ENCODE assay signal across 9 cellular contexts in the genomic region with DNA sequence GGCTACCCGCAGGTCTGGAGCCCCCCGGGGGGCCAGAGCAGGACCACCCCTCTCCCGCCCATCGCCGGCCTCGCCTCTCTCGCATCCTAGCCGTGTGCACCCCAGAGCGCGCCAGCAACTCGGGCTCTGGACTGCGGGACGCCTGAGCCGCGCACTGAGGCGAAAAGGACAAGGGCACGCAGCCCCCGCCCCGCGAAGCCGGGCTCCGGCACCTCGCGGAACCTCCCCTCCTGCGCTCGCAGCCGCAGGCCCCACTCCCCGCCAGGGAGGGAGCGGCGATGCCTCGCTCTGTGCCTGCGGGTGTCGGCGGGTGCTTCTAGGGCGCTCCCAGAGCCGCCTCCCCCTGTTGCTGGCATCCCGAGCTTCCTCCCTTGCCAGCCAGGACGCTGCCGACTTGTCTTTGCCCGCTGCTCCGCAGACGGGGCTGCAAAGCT. TPM values are rescaled to one million over a fixed set of nuclear protein-coding genes. Genes with fewer than 3 reads are reported as not detected.
DNase-seq lines count a peak whose midpoint lies in the region; ATAC-seq, FAIRE-seq and TF ChIP-seq lines count a peak whose summit lies in the region.
"Had no signal": no experiment of that assay in that cellular context is flagged by ENCODE, and none has a peak within 500 bp of the region (broad histone marks: within the 10 kb centered on the region; RNA-seq: fewer than 3 reads in every experiment).

ITGB8 (plus strand) TSS at position 104 of the 434 bp plus-strand sequence. CDS start 907 bp downstream, outside the sequence.

- H3K36me3 Mint-ChIP-seq in activated CD4-positive, alpha-beta memory T cell treated with anti-CD3 and anti-CD28 coated beads for 36 hours: no peaks in the 10 kb centered on the region
- H3K36me3 Mint-ChIP-seq in osteocyte (ENCODE audit: unreplicated experiment): no peaks in the 10 kb centered on the region

- H3K27ac Mint-ChIP-seq in activated CD4-positive, alpha-beta memory T cell treated with anti-CD3 and anti-CD28 coated beads for 36 hours: no peak within 1 kb of the TSS
- peak within 1 kb of the TSS; percentile 98 for H3K27ac Mint-ChIP-seq in osteocyte (ENCODE audit: unreplicated experiment)

- H3K9me3 Mint-ChIP-seq in activated CD4-positive, alpha-beta memory T cell treated with anti-CD3 and anti-CD28 coated beads for 36 hours: no peaks in the 10 kb centered on the region
- H3K9me3 Mint-ChIP-seq in osteocyte (ENCODE audit: unreplicated experiment): no peaks in the 10 kb centered on the region

- peak; percentile 36 for DNase-seq in NCI-H2107 (lab: John Stamatoyannopoulos, UW)
- no peak for DNase-seq in NCI-H2107 treated with DMSO at 0.1 percent for 48 hours (lab: John Stamatoyannopoulos, UW; ENCODE audit: unreplicated experiment)
- DNase-seq in HTR-8/SVneo (ENCODE audit: insufficient read length, low spot score): peak; percentile 19
- no peak for DNase-seq in activated CD4-positive, alpha-beta memory T cell treated with anti-CD3 and anti-CD28 coated beads for 36 hours
- DNase-seq in germinal center (ENCODE audit: low spot score): peak; percentile 52
- DNase-seq in osteocyte (ENCODE audit: extremely low spot score, unreplicated experiment): peak; percentile 86
- DNase-seq in cortex of kidney (lab: John Stamatoyannopoulos, UW): no peak

- no peak for FAIRE-seq in HTR-8/SVneo (lab: Jason Lieb, UNC)
- FAIRE-seq: G401.6 had no signal

- peak; percentile 27 for ATAC-seq in GM21528 (IDR thresholded peaks at IDR 0.05; ENCODE audit: low FRiP score, unreplicated experiment)

- peaks cover 30% of the 10 kb centered on the region for H3K27me3 Mint-ChIP-seq in activated CD4-positive, alpha-beta memory T cell treated with anti-CD3 and anti-CD28 coated beads for 36 hours
- H3K27me3 Mint-ChIP-seq in osteocyte (ENCODE audit: unreplicated experiment): peaks cover 13% of the 10 kb centered on the region

- CTCF ChIA-PET in activated CD4-positive, alpha-beta memory T cell treated with anti-CD3 and anti-CD28 coated beads for 36 hours (lab: Charles Lee): interaction anchor here (0.7 kb wide), 1 partner anchor 618 kb away, joined by 3 read pairs; no protein-coding TSS in a partner anchor

- H3K4me1 Mint-ChIP-seq in activated CD4-positive, alpha-beta memory T cell treated with anti-CD3 and anti-CD28 coated beads for 36 hours (ENCODE audit: low read depth): peaks cover 20% of the 10 kb centered on the region
- H3K4me1 Mint-ChIP-seq in osteocyte (ENCODE audit: unreplicated experiment): peaks cover 16% of the 10 kb centered on the region

- POLR2A ChIA-PET in activated CD4-positive, alpha-beta memory T cell treated with anti-CD3 and anti-CD28 coated beads for 36 hours (lab: Charles Lee): no interaction called here

- TF ChIP-seq CTCF in osteocyte (IDR thresholded peaks at IDR 0.05): no peak

- intact Hi-C loops in activated CD4-positive, alpha-beta memory T cell treated with anti-CD3 and anti-CD28 coated beads for 36 hours (cut with micrococcal nuclease): loop anchor here (2.0 to 10.0 kb wide), 4 partner anchors 50 to 624 kb away; partner anchors contain the start of genes POLR1F and SP8

- H3K4me3 Mint-ChIP-seq in activated CD4-positive, alpha-beta memory T cell treated with anti-CD3 and anti-CD28 coated beads for 36 hours: peak within 1 kb of the TSS; percentile 78
- H3K4me3 Mint-ChIP-seq in osteocyte (ENCODE audit: unreplicated experiment): peak within 1 kb of the TSS; percentile 96

RNA-seq across cellular contexts. Expression of gene ITGB8, which starts in this region (rescaled TPM):
- total RNA-seq in activated CD4-positive, alpha-beta memory T cell treated with anti-CD3 and anti-CD28 coated beads for 36 hours: not detected
- total RNA-seq in osteocyte: 1.5 and 2.4 TPM in 2 replicates

Comparison
In these comparisons a context has a peak if more than half of its experiments do, and no peak if none do; other contexts are left out.
1. DNase-seq: peak in NCI-H2107 (single experiment), HTR-8/SVneo (single experiment), germinal center (single experiment) and osteocyte (single experiment); none in NCI-H2107 treated with DMSO at 0.1 percent for 48 hours (single experiment), activated CD4-positive, alpha-beta memory T cell treated with anti-CD3 and anti-CD28 coated beads for 36 hours (single experiment) and cortex of kidney (single experiment).